8 cellular contexts compared by ENCODE assay signal in the genomic region with DNA sequence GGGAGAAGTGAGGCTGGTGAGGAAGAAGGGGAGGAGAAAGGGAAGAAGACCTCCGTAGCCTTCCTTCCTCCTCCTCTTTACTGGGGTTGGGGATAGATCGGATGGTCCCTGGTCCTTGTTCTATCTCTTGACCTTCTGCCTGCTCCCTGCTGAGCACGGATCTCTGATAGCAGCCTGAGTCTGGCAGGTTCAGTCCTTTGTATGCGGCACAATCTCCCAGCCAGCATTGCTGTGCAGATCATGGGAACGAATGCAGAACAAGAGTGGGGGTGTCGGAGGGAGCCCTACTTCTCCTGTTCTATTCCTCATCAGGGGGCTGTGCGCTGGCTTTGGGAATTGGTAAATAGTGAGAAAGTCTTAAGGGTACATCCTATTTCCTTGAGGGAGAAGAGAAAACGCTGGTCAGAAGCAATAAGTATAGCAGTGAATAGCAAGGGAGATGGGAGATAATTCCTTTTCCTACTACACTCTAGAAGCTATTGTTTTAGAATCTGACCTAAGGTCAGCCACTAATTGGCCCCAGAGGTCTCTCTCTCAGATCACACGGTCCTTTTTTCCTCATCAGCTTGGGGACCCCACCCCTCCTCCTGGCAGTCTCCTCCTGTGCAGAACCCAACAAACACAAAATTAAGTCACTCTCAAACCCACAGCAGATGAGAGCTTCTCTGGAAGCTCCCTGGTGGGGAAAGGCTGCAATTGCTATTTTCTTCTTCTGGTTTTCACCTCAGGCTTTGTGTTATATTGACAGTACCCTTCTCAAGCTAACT. TPM values are rescaled to one million over a fixed set of nuclear protein-coding genes. Genes with fewer than 3 reads are reported as not detected.
DNase-seq lines count a peak whose midpoint lies in the region; ATAC-seq, FAIRE-seq and TF ChIP-seq lines count a peak whose summit lies in the region.

No MANE protein-coding gene starts in this region.

- DNase-seq in GM18507 (ENCODE audit: extremely low spot score, insufficient read length, low read depth), result no peak
- DNase-seq in NCI-H526 (lab: John Stamatoyannopoulos, UW), result peak; percentile 15 to 56
- no peak for DNase-seq in fibroblast of lung (ENCODE audit: low read depth in 2 of 2)
- DNase-seq in small intestine, result peak; percentile 16
- no peak for DNase-seq in NCI-H1105 treated with DMSO at 0.1 percent for 48 hours (lab: John Stamatoyannopoulos, UW)

- FAIRE-seq in GM18507 (lab: Jason Lieb, UNC) (peak; percentile 46), small intestine (lab: Jason Lieb, UNC) (no peak)

- no peaks in the 10 kb centered on the region for H3K4me1 ChIP-seq in fibroblast of lung (ENCODE audit: control insufficient read depth, extremely low read depth, insufficient read depth, low read length)
- no peaks in the 10 kb centered on the region for H3K4me1 ChIP-seq in small intestine (ENCODE audit: control insufficient read depth in 2 of 2, insufficient read depth in 1 of 2, low read depth in 1 of 2, low read length in 1 of 2)

- H3K27ac ChIP-seq in fibroblast of lung (ENCODE audit: insufficient read depth, low read length) (no peak overlapping the region), small intestine (ENCODE audit: low read depth in 1 of 2, low read length in 1 of 2) (no peak overlapping the region)

- H3K36me3 ChIP-seq in fibroblast of lung (ENCODE audit: control insufficient read depth, insufficient read depth, low read length) (no peaks in the 10 kb centered on the region), small intestine (ENCODE audit: control insufficient read depth in 2 of 2, insufficient read depth in 2 of 2, low read length in 2 of 2) (no peaks in the 10 kb centered on the region)

- ATAC-seq in GM19328 (IDR thresholded peaks at IDR 0.05; ENCODE audit: unreplicated experiment), result no peak
- ATAC-seq in GM21360 (IDR thresholded peaks at IDR 0.05; ENCODE audit: unreplicated experiment), result no peak
- no peak for ATAC-seq in HG03460 (IDR thresholded peaks at IDR 0.05; ENCODE audit: unreplicated experiment)

- no peaks in the 10 kb centered on the region for H4K20me1 ChIP-seq in fibroblast of lung (ENCODE audit: control insufficient read depth, extremely low read depth, insufficient read depth, low read length)

- H2AFZ ChIP-seq in fibroblast of lung (ENCODE audit: low read length), result no peak overlapping the region

- H3K4me2 ChIP-seq in fibroblast of lung (ENCODE audit: extremely low read depth, insufficient read depth, low read length), result no peak overlapping the region

- 65 to 72% (median 67%) methylated on average over 9 of the region's 9 CpGs for WGBS in small intestine, 3 donors

- H3K9me3 ChIP-seq in fibroblast of lung (ENCODE audit: control insufficient read depth, insufficient read depth, low read depth, low read length), result no peaks in the 10 kb centered on the region
- H3K9me3 ChIP-seq in small intestine (ENCODE audit: control insufficient read depth, low read depth), result no peaks in the 10 kb centered on the region

- H3K27me3 ChIP-seq in fibroblast of lung (ENCODE audit: control insufficient read depth, insufficient read depth, low read length) (no peaks in the 10 kb centered on the region), small intestine (ENCODE audit: control insufficient read depth in 2 of 2, insufficient read depth in 2 of 2, low read length in 2 of 2) (no peaks in the 10 kb centered on the region)

- H3K9ac ChIP-seq in fibroblast of lung (ENCODE audit: insufficient read depth, low read length), result no peak overlapping the region

- no peak overlapping the region for H3K4me3 ChIP-seq in fibroblast of lung (replicated peaks in 1 of 4; ENCODE audit: control extremely low read depth in 1 of 4, insufficient read depth in 1 of 4, low read depth in 3 of 4, low read length in 4 of 4)
- no peak overlapping the region for H3K4me3 ChIP-seq in small intestine (ENCODE audit: low read depth in 1 of 2, low read length in 2 of 2)

- no peaks in the 10 kb centered on the region for H3K79me2 ChIP-seq in fibroblast of lung (ENCODE audit: control insufficient read depth, insufficient read depth, low read length)

- TF ChIP-seq CTCF in fibroblast of lung (conservative IDR thresholded peaks at IDR 0.05 in 1 of 2, IDR thresholded peaks at IDR 0.05 in 1 of 2; ENCODE audit: low read depth in 1 of 2, low read length in 2 of 2), result peak; percentile 47 to 57

RNA-seq across cellular contexts. Expression of a gene that starts 41.0 kb away (rescaled TPM):
- under 0.01 and 0.17 TPM in 2 replicates for total RNA-seq in fibroblast of lung
- polyA plus RNA-seq in fibroblast of lung, result 0.03 TPM in 1 of 2 replicates, not detected in the other
- not detected in 2 replicates for polyA plus RNA-seq in fibroblast of lung (2012)
- not detected in 2 replicates for polyA minus RNA-seq in fibroblast of lung (ENCODE audit: low replicate concordance)
- 1 to 10 TPM in 1 of 3 donors, under 1 TPM in 2; 0.67 to 3.2 (median 0.81) TPM for polyA plus RNA-seq in small intestine

Comparison
In these comparisons a context has a peak if more than half of its experiments do, and no peak if none do; other contexts are left out.
1. DNase-seq: peak in NCI-H526 (2 of 2) and small intestine (single experiment); none in GM18507 (single experiment), fibroblast of lung (0 of 2) and NCI-H1105 treated with DMSO at 0.1 percent for 48 hours (single experiment).